ENCODE assay signal across 1 cellular context in genomic region chrX:11438380-11438723, GRCh38.
TF ChIP-seq lines count a peak whose summit lies in the region.

No MANE protein-coding gene starts in this region.

TF ChIP-seq in IMR-90, 13 proteins besides CTCF, POLR2A, EP300 and RAD21 (continued from another document):
- TF ChIP-seq, protein P1, sequence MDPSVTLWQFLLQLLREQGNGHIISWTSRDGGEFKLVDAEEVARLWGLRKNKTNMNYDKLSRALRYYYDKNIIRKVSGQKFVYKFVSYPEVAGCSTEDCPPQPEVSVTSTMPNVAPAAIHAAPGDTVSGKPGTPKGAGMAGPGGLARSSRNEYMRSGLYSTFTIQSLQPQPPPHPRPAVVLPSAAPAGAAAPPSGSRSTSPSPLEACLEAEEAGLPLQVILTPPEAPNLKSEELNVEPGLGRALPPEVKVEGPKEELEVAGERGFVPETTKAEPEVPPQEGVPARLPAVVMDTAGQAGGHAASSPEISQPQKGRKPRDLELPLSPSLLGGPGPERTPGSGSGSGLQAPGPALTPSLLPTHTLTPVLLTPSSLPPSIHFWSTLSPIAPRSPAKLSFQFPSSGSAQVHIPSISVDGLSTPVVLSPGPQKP (IDR thresholded peaks at IDR 0.05; ENCODE audit: borderline replicate concordance, low read depth, low read length): no peak
- TF ChIP-seq FOS (IDR thresholded peaks at IDR 0.05; ENCODE audit: low read depth, low read length) (no peak), MAZ (IDR thresholded peaks at IDR 0.05; ENCODE audit: borderline replicate concordance, low read depth, low read length) (no peak), MAFK (IDR thresholded peaks at IDR 0.05; ENCODE audit: low read depth, low read length) (no peak), SMC3 (IDR thresholded peaks at IDR 0.05; ENCODE audit: low read depth, low read length) (no peak), NFE2L2 (IDR thresholded peaks at IDR 0.05; ENCODE audit: low read depth, low read length) (no peak), CEBPB (IDR thresholded peaks at IDR 0.05; ENCODE audit: low read depth, low read length) (no peak), RCOR1 (IDR thresholded peaks at IDR 0.05; ENCODE audit: insufficient replicate concordance, low read length) (no peak), CHD1 (IDR thresholded peaks at IDR 0.05; ENCODE audit: low read depth, low read length) (no peak), RFX5 (IDR thresholded peaks at IDR 0.05; ENCODE audit: low read depth, low read length) (no peak), MXI1 (IDR thresholded peaks at IDR 0.05; ENCODE audit: borderline replicate concordance, low read depth, low read length) (no peak)
